Comparison of ENCODE assay signal across 22 cellular contexts in genomic region chr2:70962211-70962884, GRCh38. TPM values are rescaled to one million over a fixed set of nuclear protein-coding genes. Genes with fewer than 3 reads are reported as not detected.
DNase-seq lines count a peak whose midpoint lies in the region; ATAC-seq and TF ChIP-seq lines count a peak whose summit lies in the region.
"Had no signal": no experiment of that assay in that cellular context is flagged by ENCODE, and none has a peak within 500 bp of the region (broad histone marks: within the 10 kb centered on the region; RNA-seq: fewer than 3 reads in every experiment).

No MANE protein-coding gene starts in this region.

- CTCF ChIA-PET in activated CD8-positive, alpha-beta T cell treated with anti-CD3 and anti-CD28 coated beads, Interleukin-2, amount 10 ng/mL, durations not matched to agents 7 days and 5 days (lab: Charles Lee) = interaction anchor here (0.8 to 5.8 kb wide), 5 partner anchors 11 to 23 kb away, joined by 4 to 60 read pairs (median 6); no protein-coding TSS in a partner anchor
- CTCF ChIA-PET in activated CD8-positive, alpha-beta T cell treated with anti-CD3 and anti-CD28 coated beads for 36 hours (lab: Charles Lee) = interaction anchor here (1.0 to 6.2 kb wide), 6 partner anchors 12 to 90 kb away, joined by 3 to 60 read pairs (median 29); no protein-coding TSS in a partner anchor

- no peak for TF ChIP-seq EP300 in esophagus muscularis mucosa (IDR thresholded peaks at IDR 0.05)

- no peaks in the 10 kb centered on the region for H3K36me3 ChIP-seq in H7 (replicated peaks; ENCODE audit: control insufficient read depth, insufficient read depth, low read length)
- H3K36me3 ChIP-seq in esophagus muscularis mucosa = no peaks in the 10 kb centered on the region
- no peaks in the 10 kb centered on the region for H3K36me3 ChIP-seq in MG63
- H3K36me3 ChIP-seq: cardiac muscle cell, thoracic aorta had no signal

- H3K27ac Mint-ChIP-seq in activated CD8-positive, alpha-beta T cell treated with anti-CD3 and anti-CD28 coated beads, Interleukin-2, amount 10 ng/mL, durations not matched to agents 7 days and 5 days = no peak overlapping the region
- no peak overlapping the region for H3K27ac Mint-ChIP-seq in activated CD8-positive, alpha-beta T cell treated with anti-CD3 and anti-CD28 coated beads for 36 hours
- no peak overlapping the region for H3K27ac Mint-ChIP-seq in stimulated activated effector memory CD8-positive, alpha-beta T cell treated with anti-CD3 and anti-CD28 coated beads, Interleukin-12 subunit alpha, Interleukin-12 subunit beta, amount 100 ng/mL, for 72 hours
- H3K27ac Mint-ChIP-seq: mesothelial cell of epicardium, nephron, progenitor cell of endocrine pancreas had no signal

- H3K4me3 ChIP-seq in H7 (ENCODE audit: insufficient read depth, low read depth, low read length) = no peak overlapping the region
- H3K4me3 ChIP-seq in esophagus muscularis mucosa = no peak overlapping the region
- H3K4me3 ChIP-seq in MG63 = no peak overlapping the region
- H3K4me3 ChIP-seq: A549, cardiac muscle cell, GM23248, thoracic aorta had no signal

- H3K4me1 ChIP-seq in esophagus muscularis mucosa = peaks cover 6 to 13% (median 10%) of the 10 kb centered on the region in 4 donors
- H3K4me1 ChIP-seq: A549 had no signal

- 79% methylated on average over 9 of the region's 12 CpGs for WGBS in esophagus muscularis mucosa

- H3K27me3 ChIP-seq in H7 (ENCODE audit: control insufficient read depth, insufficient read depth, low read length) (peaks cover 41% of the 10 kb centered on the region), esophagus muscularis mucosa (peaks cover 0 to 82% (median 5%) of the 10 kb centered on the region in 4 donors), MG63 (no peaks in the 10 kb centered on the region)

- H3K9me3 Mint-ChIP-seq in activated CD8-positive, alpha-beta T cell treated with anti-CD3 and anti-CD28 coated beads, Interleukin-2, amount 10 ng/mL, durations not matched to agents 7 days and 5 days (ENCODE audit: insufficient read depth) = no peaks in the 10 kb centered on the region
- H3K9me3 Mint-ChIP-seq in activated CD8-positive, alpha-beta T cell treated with anti-CD3 and anti-CD28 coated beads for 36 hours = no peaks in the 10 kb centered on the region
- no peaks in the 10 kb centered on the region for H3K9me3 Mint-ChIP-seq in stimulated activated effector memory CD8-positive, alpha-beta T cell treated with anti-CD3 and anti-CD28 coated beads, Interleukin-12 subunit alpha, Interleukin-12 subunit beta, amount 100 ng/mL, for 72 hours
- H3K9me3 Mint-ChIP-seq: mesothelial cell of epicardium, nephron had no signal

- peak; percentile 20 for DNase-seq in activated CD8-positive, alpha-beta T cell treated with anti-CD3 and anti-CD28 coated beads, Interleukin-2, amount 10 ng/mL, durations not matched to agents 7 days and 5 days
- no peak for DNase-seq in activated CD8-positive, alpha-beta T cell treated with anti-CD3 and anti-CD28 coated beads for 36 hours
- DNase-seq in H7 = peak; percentile 36
- peak; percentile 83 for DNase-seq in esophagus muscularis mucosa (ENCODE audit: extremely low spot score)
- DNase-seq in stimulated activated effector memory CD8-positive, alpha-beta T cell treated with anti-CD3 and anti-CD28 coated beads, Interleukin-12 subunit alpha, Interleukin-12 subunit beta, amount 100 ng/mL, for 72 hours (ENCODE audit: low spot score in 2 of 2) = peak; percentile 1 to 45
- DNase-seq in stimulated activated CD4-positive, alpha-beta T cell treated with anti-CD3 and anti-CD28 coated beads, Interleukin-4, amount 100 ng/mL, for 24 hours = no peak
- DNase-seq in MG63 = no peak
- no peak for DNase-seq in stimulated activated naive CD4-positive, alpha-beta T cell (lab: John Stamatoyannopoulos, UW)
- DNase-seq: activated CD4-positive, CD25-positive, alpha-beta regulatory T cell; anterior cingulate cortex; GM23248; NCI-H1092; NCI-H1930 had no signal

- intact Hi-C loops in activated CD8-positive, alpha-beta T cell treated with anti-CD3 and anti-CD28 coated beads for 36 hours (cut with micrococcal nuclease) = no loop called here
- intact Hi-C loops in esophagus muscularis mucosa (cut with DNase I) = no loop called here

- POLR2A ChIA-PET in activated CD8-positive, alpha-beta T cell treated with anti-CD3 and anti-CD28 coated beads, Interleukin-2, amount 10 ng/mL, durations not matched to agents 7 days and 5 days (lab: Charles Lee) = no interaction called here
- POLR2A ChIA-PET in activated CD8-positive, alpha-beta T cell treated with anti-CD3 and anti-CD28 coated beads for 36 hours (lab: Charles Lee) = interaction anchor here (0.7 to 0.8 kb wide), 2 partner anchors 11 to 12 kb away, joined by 3 read pairs; no protein-coding TSS in a partner anchor

- H3K4me3 Mint-ChIP-seq in activated CD8-positive, alpha-beta T cell treated with anti-CD3 and anti-CD28 coated beads, Interleukin-2, amount 10 ng/mL, durations not matched to agents 7 days and 5 days = no peak overlapping the region
- no peak overlapping the region for H3K4me3 Mint-ChIP-seq in activated CD8-positive, alpha-beta T cell treated with anti-CD3 and anti-CD28 coated beads for 36 hours
- no peak overlapping the region for H3K4me3 Mint-ChIP-seq in stimulated activated effector memory CD8-positive, alpha-beta T cell treated with anti-CD3 and anti-CD28 coated beads, Interleukin-12 subunit alpha, Interleukin-12 subunit beta, amount 100 ng/mL, for 72 hours
- H3K4me3 Mint-ChIP-seq: mesothelial cell of epicardium, nephron had no signal

- H3K9me3 ChIP-seq in esophagus muscularis mucosa (no peaks in the 10 kb centered on the region), MG63 (no peaks in the 10 kb centered on the region)
- H3K9me3 ChIP-seq: A549, thoracic aorta had no signal

- no peak for ATAC-seq in activated CD8-positive, alpha-beta T cell treated with anti-CD3 and anti-CD28 coated beads, Interleukin-2, amount 10 ng/mL, durations not matched to agents 7 days and 5 days
- no peak for ATAC-seq in activated CD8-positive, alpha-beta T cell treated with anti-CD3 and anti-CD28 coated beads for 36 hours
- ATAC-seq in stimulated activated effector memory CD8-positive, alpha-beta T cell treated with anti-CD3 and anti-CD28 coated beads, Interleukin-12 subunit alpha, Interleukin-12 subunit beta, amount 100 ng/mL, for 72 hours = no peak
- ATAC-seq: A549, left colon had no signal

- no peaks in the 10 kb centered on the region for H3K36me3 Mint-ChIP-seq in activated CD8-positive, alpha-beta T cell treated with anti-CD3 and anti-CD28 coated beads, Interleukin-2, amount 10 ng/mL, durations not matched to agents 7 days and 5 days (ENCODE audit: low read depth)
- no peaks in the 10 kb centered on the region for H3K36me3 Mint-ChIP-seq in activated CD8-positive, alpha-beta T cell treated with anti-CD3 and anti-CD28 coated beads for 36 hours (ENCODE audit: low read depth)
- H3K36me3 Mint-ChIP-seq in stimulated activated effector memory CD8-positive, alpha-beta T cell treated with anti-CD3 and anti-CD28 coated beads, Interleukin-12 subunit alpha, Interleukin-12 subunit beta, amount 100 ng/mL, for 72 hours = no peaks in the 10 kb centered on the region
- H3K36me3 Mint-ChIP-seq: mesothelial cell of epicardium had no signal

- no peak for TF ChIP-seq CTCF in activated CD8-positive, alpha-beta T cell treated with anti-CD3 and anti-CD28 coated beads for 36 hours (IDR thresholded peaks at IDR 0.05)
- TF ChIP-seq CTCF in esophagus muscularis mucosa (IDR thresholded peaks at IDR 0.05) = no peak

- peaks cover 23% of the 10 kb centered on the region for H3K4me1 Mint-ChIP-seq in activated CD8-positive, alpha-beta T cell treated with anti-CD3 and anti-CD28 coated beads, Interleukin-2, amount 10 ng/mL, durations not matched to agents 7 days and 5 days (ENCODE audit: low read depth)
- H3K4me1 Mint-ChIP-seq in activated CD8-positive, alpha-beta T cell treated with anti-CD3 and anti-CD28 coated beads for 36 hours (ENCODE audit: low read depth) = peaks cover 7% of the 10 kb centered on the region
- H3K4me1 Mint-ChIP-seq in stimulated activated effector memory CD8-positive, alpha-beta T cell treated with anti-CD3 and anti-CD28 coated beads, Interleukin-12 subunit alpha, Interleukin-12 subunit beta, amount 100 ng/mL, for 72 hours = peaks cover 22% of the 10 kb centered on the region

- TF ChIP-seq POLR2A in esophagus muscularis mucosa (IDR thresholded peaks at IDR 0.05; ENCODE audit: low read depth) = no peak

- peaks cover 17% of the 10 kb centered on the region for H3K27me3 Mint-ChIP-seq in activated CD8-positive, alpha-beta T cell treated with anti-CD3 and anti-CD28 coated beads, Interleukin-2, amount 10 ng/mL, durations not matched to agents 7 days and 5 days (ENCODE audit: low read depth)
- H3K27me3 Mint-ChIP-seq in activated CD8-positive, alpha-beta T cell treated with anti-CD3 and anti-CD28 coated beads for 36 hours = peaks cover 18% of the 10 kb centered on the region

- no peak overlapping the region for H3K27ac ChIP-seq in esophagus muscularis mucosa (replicated peaks in 1 of 4)
- H3K27ac ChIP-seq: A549, cardiac muscle cell, GM23248, thoracic aorta had no signal

RNA-seq across cellular contexts. Expression of gene ANKRD53, which starts 16.1 kb away (rescaled TPM):
- not detected for total RNA-seq in activated CD8-positive, alpha-beta T cell treated with anti-CD3 and anti-CD28 coated beads, Interleukin-2, amount 10 ng/mL, durations not matched to agents 7 days and 5 days
- total RNA-seq in activated CD8-positive, alpha-beta T cell treated with anti-CD3 and anti-CD28 coated beads for 36 hours = not detected
- not detected in 2 replicates for total RNA-seq in H7 (2014; rRNA removed; shearing (Covaris generic))
- total RNA-seq in esophagus muscularis mucosa = 1 to 10 TPM in 1 of 4 donors, under 1 TPM in 3; under 0.01 to 3.2 (median 0.82) TPM
- not detected in 2 replicates for total RNA-seq in MG63 (2014; rRNA removed; shearing (Covaris generic); ENCODE audit: low replicate concordance)
- total RNA-seq: GM23248, OCI-LY7 had no signal

RNA-seq across cellular contexts. Expression of gene ATP6V1B1, which starts 26.6 kb away (rescaled TPM):
- not detected for total RNA-seq in activated CD8-positive, alpha-beta T cell treated with anti-CD3 and anti-CD28 coated beads, Interleukin-2, amount 10 ng/mL, durations not matched to agents 7 days and 5 days
- total RNA-seq in activated CD8-positive, alpha-beta T cell treated with anti-CD3 and anti-CD28 coated beads for 36 hours = not detected
- total RNA-seq in H7 (2014; rRNA removed; shearing (Covaris generic)) = 0.14 TPM in 1 of 2 replicates, not detected in the other
- 1 to 10 TPM in 1 of 4 donors, under 1 TPM in 1, not detected in 2; 0.83 to 1.6 TPM for total RNA-seq in esophagus muscularis mucosa
- total RNA-seq in MG63 (2014; rRNA removed; shearing (Covaris generic); ENCODE audit: low replicate concordance) = not detected in 2 replicates
- total RNA-seq: dermis microvascular lymphatic vessel endothelial cell, GM23248, left colon, mesothelial cell of epicardium, OCI-LY7, progenitor cell of endocrine pancreas had no signal

RNA-seq across cellular contexts. Expression of gene TEX261, which starts 32.3 kb away (rescaled TPM):
- total RNA-seq in activated CD8-positive, alpha-beta T cell treated with anti-CD3 and anti-CD28 coated beads, Interleukin-2, amount 10 ng/mL, durations not matched to agents 7 days and 5 days = 10 to 100 TPM; 55.9 to 59.4 TPM
- 10 to 100 TPM; 38.8 to 39.9 TPM for total RNA-seq in activated CD8-positive, alpha-beta T cell treated with anti-CD3 and anti-CD28 coated beads for 36 hours
- 13.4 and 13.5 TPM in 2 replicates for total RNA-seq in H7 (2014; rRNA removed; shearing (Covaris generic))
- total RNA-seq in esophagus muscularis mucosa = 10 to 100 TPM; 21.6 to 37.7 (median 33.3) TPM
- total RNA-seq in MG63 (2014; rRNA removed; shearing (Covaris generic); ENCODE audit: low replicate concordance) = 39.8 and 78.4 TPM in 2 replicates

Comparison
In these comparisons a context has a peak if more than half of its experiments do, and no peak if none do; other contexts are left out.
1. DNase-seq: peak in activated CD8-positive, alpha-beta T cell treated with anti-CD3 and anti-CD28 coated beads, Interleukin-2, amount 10 ng/mL, durations not matched to agents 7 days and 5 days (single experiment), H7 (single experiment), esophagus muscularis mucosa (single experiment) and stimulated activated effector memory CD8-positive, alpha-beta T cell treated with anti-CD3 and anti-CD28 coated beads, Interleukin-12 subunit alpha, Interleukin-12 subunit beta, amount 100 ng/mL, for 72 hours (2 of 2); none in activated CD8-positive, alpha-beta T cell treated with anti-CD3 and anti-CD28 coated beads for 36 hours (single experiment), stimulated activated CD4-positive, alpha-beta T cell treated with anti-CD3 and anti-CD28 coated beads, Interleukin-4, amount 100 ng/mL, for 24 hours (single experiment), MG63 (single experiment) and stimulated activated naive CD4-positive, alpha-beta T cell (0 of 6).